14 cellular contexts compared by ENCODE assay signal in the genomic region with DNA sequence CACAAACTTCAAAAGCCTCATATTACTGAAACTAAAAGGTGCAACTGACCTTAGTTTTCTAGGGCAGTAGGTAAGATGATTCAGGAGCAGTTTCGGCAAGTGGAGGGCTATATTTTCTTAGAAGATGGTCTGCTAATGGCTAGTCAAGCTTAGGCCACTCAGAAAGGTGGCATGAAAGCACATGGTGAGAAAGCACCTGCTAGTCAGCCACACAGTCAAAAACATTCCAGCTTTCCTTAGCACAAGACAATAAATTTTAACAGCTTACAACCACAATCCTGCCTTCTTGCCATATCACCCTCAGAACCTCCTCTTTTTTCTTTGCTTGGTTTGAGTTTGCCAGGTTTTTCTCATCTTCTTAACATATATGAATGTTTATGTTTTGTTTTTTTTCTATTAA.
DNase-seq lines count a peak whose midpoint lies in the region; ATAC-seq, FAIRE-seq and TF ChIP-seq lines count a peak whose summit lies in the region.
"Had no signal": no experiment of that assay in that cellular context is flagged by ENCODE, and none has a peak within 500 bp of the region (broad histone marks: within the 10 kb centered on the region; RNA-seq: fewer than 3 reads in every experiment).

No MANE protein-coding gene starts in this region.

- no peak for DNase-seq in HepG2 (ENCODE audit: low spot score)
- DNase-seq in dermis blood vessel endothelial cell = peak; percentile 16
- DNase-seq in osteoblast (ENCODE audit: insufficient read length, low spot score, missing footprints) = no peak
- DNase-seq in CD8-positive, alpha-beta T cell = no peak
- no peak for DNase-seq in NCI-H345 (lab: John Stamatoyannopoulos, UW)
- no peak for DNase-seq in GM10266 (ENCODE audit: extremely low spot score)
- DNase-seq: activated B cell treated with CpG ODN at 0.5 μM for 24 hours; NCI-H510A treated with DMSO at 0.1 percent for 48 hours; stimulated activated CD4-positive, alpha-beta T cell treated with anti-CD3 and anti-CD28 coated beads, Interleukin-4, amount 100 ng/mL, for 1 hour; SW 1271 had no signal

- no TSS peak for BruUV-seq in HepG2 (replicated peaks; lab: Mats Ljungman, UMichigan)

- WGBS in liver = 54% methylated on average over 1 of the region's 1 CpG
- 100% methylated on average over 1 of the region's 1 CpG for WGBS in HepG2 (ENCODE audit: low lambda C conversion rate)

- H3K4me2 ChIP-seq in HepG2 (ENCODE audit: low read depth, low read length) (no peak overlapping the region), osteoblast (ENCODE audit: insufficient read depth, low read length) (peak overlapping the region; percentile 32)
- H3K4me2 ChIP-seq: PC-9 had no signal

- H4K20me1 ChIP-seq in HepG2 (ENCODE audit: insufficient read depth, low read length) (no peaks in the 10 kb centered on the region), osteoblast (ENCODE audit: insufficient read depth, low read length) (no peaks in the 10 kb centered on the region)

- ATAC-seq in HepG2 (no peak), GM18505 (IDR thresholded peaks at IDR 0.05; ENCODE audit: unreplicated experiment) (no peak)
- ATAC-seq in CD8-positive, alpha-beta T cell = no peak

- H3K4me3 ChIP-seq in liver (ENCODE audit: low read depth in 1 of 3, low read length in 3 of 3) (no peak overlapping the region), HepG2 (replicated peaks in 1 of 3; ENCODE audit: insufficient read depth in 1 of 3, low read depth in 2 of 3, low read length in 3 of 3) (no peak overlapping the region), osteoblast (ENCODE audit: insufficient read depth, low read length) (no peak overlapping the region)
- H3K4me3 ChIP-seq in CD8-positive, alpha-beta T cell (ENCODE audit: low read depth, low read length) = no peak overlapping the region
- H3K4me3 ChIP-seq: PC-9 had no signal

- TF ChIP-seq POLR2A in HepG2 (IDR thresholded peaks at IDR 0.05; ENCODE audit: insufficient read depth in 1 of 2, low read depth in 2 of 2, low read length in 2 of 2) = no peak
- TF ChIP-seq POLR2A in GM18505 (IDR thresholded peaks at IDR 0.05; ENCODE audit: borderline replicate concordance, extremely low read depth, insufficient read depth, insufficient read length) = no peak

- H3K4me3 Mint-ChIP-seq in CD8-positive, alpha-beta T cell = no peak overlapping the region
- H3K4me3 Mint-ChIP-seq: activated B cell treated with CpG ODN at 0.5 μM for 24 hours had no signal

- TF ChIP-seq CTCF in liver (IDR thresholded peaks at IDR 0.05; ENCODE audit: low read depth, low read length, missing input control) (no peak), HepG2 (CRISPR knock-in tag; IDR thresholded peaks at IDR 0.05) (no peak), osteoblast (IDR thresholded peaks at IDR 0.05; ENCODE audit: extremely low read depth, low read depth, low read length) (no peak), GM10266 (IDR thresholded peaks at IDR 0.05; ENCODE audit: control insufficient read depth, insufficient read depth, low read depth, missing control alignments) (no peak)
- TF ChIP-seq CTCF in CD8-positive, alpha-beta T cell (IDR thresholded peaks at IDR 0.05) = no peak

- H3K36me3 ChIP-seq in liver (ENCODE audit: control insufficient read depth in 4 of 4, insufficient read depth in 3 of 4, low read depth in 1 of 4, low read length in 3 of 4) = no peaks in the 10 kb centered on the region
- peaks cover 3 to 6% of the 10 kb centered on the region in 2 experiments; a peak in 3 of 5 replicates for H3K36me3 ChIP-seq in HepG2 (replicated peaks in 1 of 2; ENCODE audit: control insufficient read depth in 1 of 2, insufficient read depth in 2 of 2, low read length in 2 of 2)
- H3K36me3 ChIP-seq in osteoblast (ENCODE audit: insufficient read depth, low read length) = peaks cover 3% of the 10 kb centered on the region
- no peaks in the 10 kb centered on the region for H3K36me3 ChIP-seq in CD8-positive, alpha-beta T cell (ENCODE audit: insufficient read depth, low read length)

- POLR2A ChIA-PET in HepG2 (lab: Yijun Ruan, JAX) = no interaction called here
- POLR2A ChIA-PET in CD8-positive, alpha-beta T cell (lab: Charles Lee) = interaction anchor here (0.6 kb wide), 1 partner anchor 365 kb away, joined by 4 read pairs; no protein-coding TSS in a partner anchor

- TF ChIP-seq EP300 in HepG2 (IDR thresholded peaks at IDR 0.05; ENCODE audit: low read depth in 2 of 2, low read length in 2 of 2) = no peak
- no peak for TF ChIP-seq EP300 in HepG2 (CRISPR knock-in tag; IDR thresholded peaks at IDR 0.05; ENCODE audit: borderline replicate concordance)

- no peaks in the 10 kb centered on the region for H3K79me2 ChIP-seq in HepG2 (ENCODE audit: insufficient read depth, low read length)
- H3K79me2 ChIP-seq in osteoblast (ENCODE audit: insufficient read depth, low read length) = no peaks in the 10 kb centered on the region

- H3K27ac ChIP-seq in liver (ENCODE audit: low read depth in 1 of 2, low read length in 2 of 2) = peak overlapping the region; percentile 27 to 72
- no peak overlapping the region for H3K27ac ChIP-seq in HepG2 (ENCODE audit: extremely low read length, insufficient read depth, low read length)
- H3K27ac ChIP-seq in osteoblast (ENCODE audit: low read depth, low read length) = no peak overlapping the region
- no peak overlapping the region for H3K27ac ChIP-seq in CD8-positive, alpha-beta T cell (ENCODE audit: low read depth, low read length)
- H3K27ac ChIP-seq: PC-9 had no signal

- intact Hi-C loops in HepG2 (cut with micrococcal nuclease; ENCODE audit: unreplicated experiment) = no loop called here
- intact Hi-C loops in CD8-positive, alpha-beta T cell (cut with DNase I, micrococcal nuclease) = no loop called here

- FAIRE-seq in HepG2 (lab: Jason Lieb, UNC) = no peak
- FAIRE-seq: bronchial epithelial cell had no signal

- TF ChIP-seq RAD21 in liver (IDR thresholded peaks at IDR 0.05) (no peak), HepG2 (CRISPR knock-in tag; IDR thresholded peaks at IDR 0.05) (no peak)

- H3K27me3 ChIP-seq in liver (ENCODE audit: control insufficient read depth in 4 of 4, insufficient read depth in 4 of 4, low read length in 3 of 4) = no peaks in the 10 kb centered on the region
- H3K27me3 ChIP-seq in HepG2 (ENCODE audit: control insufficient read depth in 1 of 2, insufficient read depth in 2 of 2, low read length in 2 of 2) = no peaks in the 10 kb centered on the region
- H3K27me3 ChIP-seq in osteoblast (ENCODE audit: insufficient read depth, low read length) = no peaks in the 10 kb centered on the region
- H3K27me3 ChIP-seq in CD8-positive, alpha-beta T cell (ENCODE audit: insufficient read depth, low read length) = no peaks in the 10 kb centered on the region

- CTCF ChIA-PET in HepG2 (lab: Yijun Ruan, JAX; ENCODE audit: low intra/inter-chr PET ratio, low total read pairs) = no interaction called here
- CTCF ChIA-PET in CD8-positive, alpha-beta T cell (lab: Charles Lee) = no interaction called here

- no peak overlapping the region for H2AFZ ChIP-seq in HepG2 (ENCODE audit: low read length)
- H2AFZ ChIP-seq in osteoblast (ENCODE audit: low read length) = no peak overlapping the region
- H2AFZ ChIP-seq: PC-9 had no signal

- no peaks in the 10 kb centered on the region for H3K9me3 ChIP-seq in liver (ENCODE audit: control insufficient read depth in 4 of 4, low read length in 3 of 4)
- H3K9me3 ChIP-seq in HepG2 (ENCODE audit: low read length) = no peaks in the 10 kb centered on the region
- H3K9me3 ChIP-seq in osteoblast (ENCODE audit: low read depth, low read length) = no peaks in the 10 kb centered on the region
- no peaks in the 10 kb centered on the region for H3K9me3 ChIP-seq in CD8-positive, alpha-beta T cell (ENCODE audit: low read length)

- H3K4me1 Mint-ChIP-seq in CD8-positive, alpha-beta T cell (ENCODE audit: low read depth) = no peaks in the 10 kb centered on the region

- no peak overlapping the region for H3K27ac Mint-ChIP-seq in CD8-positive, alpha-beta T cell

- H3K9ac ChIP-seq in liver (ENCODE audit: low read depth in 1 of 2, low read length in 2 of 2) = peak overlapping the region in 1 of 2 donors; percentile 53
- no peak overlapping the region for H3K9ac ChIP-seq in HepG2 (ENCODE audit: insufficient read depth, low read depth, low read length)

- H3K36me3 Mint-ChIP-seq in CD8-positive, alpha-beta T cell = peaks cover 6% of the 10 kb centered on the region

- peaks cover 5 to 14% (median 12%) of the 10 kb centered on the region in 4 donors for H3K4me1 ChIP-seq in liver (ENCODE audit: control insufficient read depth in 4 of 4, insufficient read depth in 4 of 4, low read length in 3 of 4)
- no peaks in the 10 kb centered on the region for H3K4me1 ChIP-seq in HepG2 (ENCODE audit: insufficient read depth, low read length)
- peaks cover 25% of the 10 kb centered on the region for H3K4me1 ChIP-seq in osteoblast (ENCODE audit: insufficient read depth, low read length)
- H3K4me1 ChIP-seq in CD8-positive, alpha-beta T cell (ENCODE audit: insufficient read depth, low read length) = no peaks in the 10 kb centered on the region

- no peaks in the 10 kb centered on the region for H3K27me3 Mint-ChIP-seq in CD8-positive, alpha-beta T cell (ENCODE audit: low read depth)
- H3K27me3 Mint-ChIP-seq: activated B cell treated with CpG ODN at 0.5 μM for 24 hours had no signal

- in situ Hi-C loops in HepG2 (cut with HindIII; ENCODE audit: extremely low pct_ligation_motif_present, low pct_unique_long_range_greater_than_20kb) = no loop called here

- H3K9me3 Mint-ChIP-seq in CD8-positive, alpha-beta T cell = no peaks in the 10 kb centered on the region
- H3K9me3 Mint-ChIP-seq: activated B cell treated with CpG ODN at 0.5 μM for 24 hours had no signal

TF ChIP-seq in liver, 16 proteins besides CTCF, POLR2A, EP300 and RAD21 (continues in another document):
- TF ChIP-seq JUND (IDR thresholded peaks at IDR 0.05) (no peak), HNF4A (conservative IDR thresholded peaks at IDR 0.05) (no peak), FOXA1 (IDR thresholded peaks at IDR 0.05) (no peak), EGR1 (IDR thresholded peaks at IDR 0.05; ENCODE audit: low read depth in 2 of 2) (no peak)
- TF ChIP-seq, protein P1, sequence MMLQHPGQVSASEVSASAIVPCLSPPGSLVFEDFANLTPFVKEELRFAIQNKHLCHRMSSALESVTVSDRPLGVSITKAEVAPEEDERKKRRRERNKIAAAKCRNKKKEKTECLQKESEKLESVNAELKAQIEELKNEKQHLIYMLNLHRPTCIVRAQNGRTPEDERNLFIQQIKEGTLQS (IDR thresholded peaks at IDR 0.05) = no peak

TF ChIP-seq in HepG2, 621 proteins besides CTCF, POLR2A, EP300 and RAD21:
- TF ChIP-seq ZNF558 (CRISPR knock-in tag; IDR thresholded peaks at IDR 0.05; ENCODE audit: borderline replicate concordance) (no peak), ZNF691 (CRISPR knock-in tag; IDR thresholded peaks at IDR 0.05; ENCODE audit: borderline replicate concordance, low read depth) (no peak)

Comparison
In these comparisons a context has a peak if more than half of its experiments do, and no peak if none do; other contexts are left out.
1. H3K27ac ChIP-seq: peak in liver (2 of 2); none in HepG2 (single experiment), osteoblast (single experiment) and CD8-positive, alpha-beta T cell (single experiment).